Comparison of ENCODE assay signal across 16 cellular contexts in the genomic region with DNA sequence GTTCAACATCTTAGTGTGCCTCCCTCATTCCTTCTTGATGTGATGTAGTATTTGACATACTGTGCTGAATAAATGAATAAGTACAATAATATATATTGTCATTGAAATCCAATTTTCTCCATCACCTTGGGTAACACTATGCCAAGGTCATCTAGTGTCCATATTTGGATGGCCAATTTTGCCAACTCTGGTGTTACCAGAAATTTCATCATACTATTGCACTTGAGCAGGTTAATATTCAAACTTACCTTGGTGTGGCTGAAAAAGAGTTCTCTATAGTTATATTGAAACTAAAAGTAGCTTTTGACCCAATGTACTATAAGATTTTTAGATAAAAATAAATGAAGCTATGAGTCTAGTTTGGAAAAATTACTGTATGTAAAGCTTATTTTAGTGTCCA.
DNase-seq lines count a peak whose midpoint lies in the region; ATAC-seq lines count a peak whose summit lies in the region.
"Had no signal": no experiment of that assay in that cellular context is flagged by ENCODE, and none has a peak within 500 bp of the region (broad histone marks: within the 10 kb centered on the region; RNA-seq: fewer than 3 reads in every experiment).

No MANE protein-coding gene starts in this region.

- peak; percentile 52 for ATAC-seq in GM18499 (IDR thresholded peaks at IDR 0.05; ENCODE audit: insufficient read depth, unreplicated experiment)
- ATAC-seq in GM19043 (IDR thresholded peaks at IDR 0.05; ENCODE audit: low read depth, unreplicated experiment) = peak; percentile 60
- peak; percentile 66 for ATAC-seq in HG02759 (IDR thresholded peaks at IDR 0.05; ENCODE audit: unreplicated experiment)
- ATAC-seq in GM19395 (IDR thresholded peaks at IDR 0.05; ENCODE audit: unreplicated experiment) = no peak
- ATAC-seq in GM18498 (IDR thresholded peaks at IDR 0.05; ENCODE audit: unreplicated experiment) = no peak
- no peak for ATAC-seq in HG02870 (IDR thresholded peaks at IDR 0.05; ENCODE audit: unreplicated experiment)
- ATAC-seq: mucosa of descending colon, T-cell had no signal

- DNase-seq in LoVo (ENCODE audit: low spot score) = peak; percentile 39
- DNase-seq in stimulated activated CD4-positive, alpha-beta T cell treated with anti-CD3 and anti-CD28 coated beads, Interleukin-12 subunit alpha, Interleukin-12 subunit beta, amount 100 ng/mL, for 4 hours = no peak
- DNase-seq: activated T-cell treated with anti-CD3 and anti-CD28 coated beads, Interleukin-2, amount 50 U/mL, for 1 hour; adrenal gland; DMS 273 treated with DMSO at 0.1 percent for 48 hours; islet precursor cell; mucosa of descending colon; NCI-H524 treated with DMSO at 0.1 percent for 48 hours; T-cell; upper lobe of left lung had no signal

Comparison
In these comparisons a context has a peak if more than half of its experiments do, and no peak if none do; other contexts are left out.
1. ATAC-seq: peak in GM18499 (single experiment), GM19043 (single experiment) and HG02759 (single experiment); none in GM19395 (single experiment), GM18498 (single experiment) and HG02870 (single experiment).